In the genomic region with DNA sequence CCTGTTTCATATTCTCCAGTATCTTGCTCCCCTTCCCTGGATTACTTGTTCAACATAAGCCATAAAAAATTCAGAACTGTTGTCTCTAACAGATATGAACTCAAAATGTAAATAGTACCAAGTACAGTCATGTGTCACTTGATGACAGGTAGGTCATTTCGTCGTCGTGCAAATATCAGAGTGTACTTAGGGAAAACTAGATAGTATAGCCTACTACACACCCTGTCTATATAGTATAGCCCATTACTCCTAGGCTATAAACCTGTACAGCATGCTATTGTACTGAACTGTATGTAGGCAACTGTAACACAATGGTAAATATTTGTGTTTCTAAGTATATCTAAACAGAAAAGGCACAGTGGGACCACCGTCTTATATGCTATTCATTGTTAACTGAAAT, we compare ENCODE assay signal across 16 cellular contexts.
"Had no signal": no experiment of that assay in that cellular context is flagged by ENCODE, and none has a peak within 500 bp of the region (broad histone marks: within the 10 kb centered on the region; RNA-seq: fewer than 3 reads in every experiment).

No MANE protein-coding gene starts in this region.

- H3K27me3 ChIP-seq: adrenal gland, gastrocnemius medialis, tibial artery, vagina had no signal

- H3K4me3 ChIP-seq: adrenal gland, gastrocnemius medialis, tibial artery, vagina had no signal

- H3K36me3 ChIP-seq: adrenal gland, gastrocnemius medialis, tibial artery, vagina had no signal

- DNase-seq: activated CD4-positive, alpha-beta T cell treated with anti-CD3 and anti-CD28 coated beads, Interleukin-2, amount 50 U/mL, for 4 hours; activated CD4-positive, CD25-positive, alpha-beta regulatory T cell; activated naive CD4-positive, alpha-beta T cell treated with anti-CD3 and anti-CD28 coated beads, Interleukin-2, amount 50 U/mL, for 16 hours; activated T-cell treated with anti-CD3 and anti-CD28 coated beads, Interleukin-2, amount 50 U/mL, for 1 hour; adrenal gland; caudate nucleus; effector memory CD8-positive, alpha-beta T cell; gastrocnemius medialis; kidney glomerular epithelial cell; naive B cell; retina; tibial artery had no signal

- H2AFZ ChIP-seq: parathyroid adenoma had no signal

- H3K36me3 Mint-ChIP-seq: naive B cell had no signal

- H3K4me1 Mint-ChIP-seq: naive B cell had no signal

- H3K27ac Mint-ChIP-seq: effector memory CD8-positive, alpha-beta T cell; naive B cell had no signal

- H3K79me2 ChIP-seq: parathyroid adenoma had no signal

- H3K27ac ChIP-seq: adrenal gland, epithelial cell of prostate, gastrocnemius medialis, parathyroid adenoma, tibial artery, vagina had no signal

- ATAC-seq: effector memory CD8-positive, alpha-beta T cell; gastrocnemius medialis had no signal

- H3K27me3 Mint-ChIP-seq: effector memory CD8-positive, alpha-beta T cell; naive B cell had no signal

- H3K9me3 Mint-ChIP-seq: effector memory CD8-positive, alpha-beta T cell had no signal

- H3K4me1 ChIP-seq: gastrocnemius medialis, parathyroid adenoma, tibial artery, vagina had no signal

- FAIRE-seq: TTC549 had no signal

- H3K4me3 Mint-ChIP-seq: effector memory CD8-positive, alpha-beta T cell; naive B cell had no signal

- H3K9me3 ChIP-seq: adrenal gland, gastrocnemius medialis, tibial artery, vagina had no signal
